Comparison of ENCODE assay signal across 1 cellular context in genomic region chr2:96509847-96510230, GRCh38.
TF ChIP-seq lines count a peak whose summit lies in the region.

No MANE protein-coding gene starts in this region.

TF ChIP-seq in HepG2, 621 proteins besides CTCF, POLR2A, EP300 and RAD21:
- 0 out of 2 replicates have a peak, but pooled peaks have one; percentile 20 for TF ChIP-seq ZFP91 (CRISPR knock-in tag; IDR thresholded peaks at IDR 0.05; ENCODE audit: borderline replicate concordance)
- 0 out of 2 replicates have a peak, but pooled peaks have one; percentile 20 for TF ChIP-seq ZNF333 (CRISPR knock-in tag; IDR thresholded peaks at IDR 0.05; ENCODE audit: borderline replicate concordance)
- TF ChIP-seq ETS1 (CRISPR knock-in tag; IDR thresholded peaks at IDR 0.05): 0 out of 2 replicates have a peak, but pooled peaks have one; percentile 0
- TF ChIP-seq NR2F6 (IDR thresholded peaks at IDR 0.05): no peak
- TF ChIP-seq NR2F6 (CRISPR knock-in tag; IDR thresholded peaks at IDR 0.05): no peak
- no peak for TF ChIP-seq SNAI1 (CRISPR knock-in tag; IDR thresholded peaks at IDR 0.05; ENCODE audit: borderline replicate concordance)
- 0 out of 2 replicates have a peak, but pooled peaks have one; percentile 2 for TF ChIP-seq MED13 (CRISPR knock-in tag; IDR thresholded peaks at IDR 0.05)
